Comparison of ENCODE assay signal across 9 cellular contexts in genomic region chr2:222778400-222778799, GRCh38.
"Had no signal": no experiment of that assay in that cellular context is flagged by ENCODE, and none has a peak within 500 bp of the region (broad histone marks: within the 10 kb centered on the region; RNA-seq: fewer than 3 reads in every experiment).

No MANE protein-coding gene starts in this region.

- H2AFZ ChIP-seq: GM23248 had no signal

- H3K9me3 ChIP-seq: HAP-1 had no signal

- ATAC-seq: HCT116 had no signal

- DNase-seq: GM23248, GOT3, H7, HFFc6, KBM-7 had no signal

- H3K4me2 ChIP-seq: KMS-11 had no signal

- H3K27ac ChIP-seq: GM23248, KMS-11 had no signal

- H3K4me3 ChIP-seq: GM23248, HAP-1 had no signal

- FAIRE-seq: HTR-8/SVneo had no signal

- H3K36me3 ChIP-seq: HAP-1 had no signal

- H3K9ac ChIP-seq: GM23248, KMS-11 had no signal
